In genomic region chr1:1630191-1630964, GRCh38 we compare ENCODE assay signal across 8 cellular contexts. TPM values are rescaled to one million over a fixed set of nuclear protein-coding genes. Genes with fewer than 3 reads are reported as not detected.
DNase-seq lines count a peak whose midpoint lies in the region; ATAC-seq and TF ChIP-seq lines count a peak whose summit lies in the region.

No MANE protein-coding gene starts in this region.

- WGBS in smooth muscle cell (ENCODE audit: low lambda C conversion rate): 26% methylated on average over 37 of the region's 81 CpGs

- TF ChIP-seq POLR2A in GM10847 (IDR thresholded peaks at IDR 0.05; ENCODE audit: extremely low read depth, insufficient read length): peak; percentile 30

- no peaks in the 10 kb centered on the region for H3K79me2 ChIP-seq in smooth muscle cell (ENCODE audit: low read depth)

- H3K27me3 ChIP-seq in smooth muscle cell (ENCODE audit: low read depth): no peaks in the 10 kb centered on the region

- intact Hi-C loops in Right ventricle myocardium inferior (cut with DNase I): no loop called here

- H3K4me3 ChIP-seq in smooth muscle cell: peak overlapping the region; percentile 57

- no peaks in the 10 kb centered on the region for H3K9me3 ChIP-seq in smooth muscle cell (replicated peaks; ENCODE audit: low read depth)

- H3K36me3 ChIP-seq in smooth muscle cell (ENCODE audit: low read depth): no peaks in the 10 kb centered on the region

- no peak overlapping the region for H2AFZ ChIP-seq in smooth muscle cell (ENCODE audit: low read depth)

- H3K4me1 ChIP-seq in smooth muscle cell (ENCODE audit: low read depth): peaks cover 3% of the 10 kb centered on the region

- TF ChIP-seq CTCF in smooth muscle cell (IDR thresholded peaks at IDR 0.05; ENCODE audit: borderline replicate concordance, insufficient read depth, poor library complexity, severe bottlenecking): no peak

- H3F3A ChIP-seq in smooth muscle cell (ENCODE audit: low read depth): peaks cover 3% of the 10 kb centered on the region

- DNase-seq in NCI-H82 (lab: John Stamatoyannopoulos, UW): peak; percentile 98
- DNase-seq in activated effector memory CD4-positive, alpha-beta T cell treated with anti-CD3 and anti-CD28 coated beads, Interleukin-2, amount 50 U/mL, for 16 hours: peak; percentile 97
- peak; percentile 89 for DNase-seq in Right ventricle myocardium inferior (ENCODE audit: missing footprints)
- peak; percentile 43 for DNase-seq in smooth muscle cell (lab: John Stamatoyannopoulos, UW; ENCODE audit: unreplicated experiment)
- no peak for DNase-seq in Kasumi-1 (lab: John Stamatoyannopoulos, UW)
- no peak for DNase-seq in HK-2 (ENCODE audit: unreplicated experiment)

- no peak overlapping the region for H3K9ac ChIP-seq in smooth muscle cell (ENCODE audit: low read depth)

- peak overlapping the region; percentile 95 for H3K4me2 ChIP-seq in smooth muscle cell

- ATAC-seq in HG02885 (IDR thresholded peaks at IDR 0.05; ENCODE audit: poor library complexity, unreplicated experiment) (peak; percentile 51), Right ventricle myocardium inferior (peak; percentile 36)

- peaks cover 17% of the 10 kb centered on the region for H4K20me1 ChIP-seq in smooth muscle cell (ENCODE audit: low read depth)

- H3K27ac ChIP-seq in smooth muscle cell (ENCODE audit: low read depth): peak overlapping the region; percentile 83

RNA-seq across cellular contexts. Expression of gene MMP23B, which starts 1.6 kb away (rescaled TPM):
- 36.2 TPM for total RNA-seq in Right ventricle myocardium inferior
- total RNA-seq in smooth muscle cell: 81.7 and 89.8 TPM in 2 replicates
- 197 and 218 TPM in 2 replicates for polyA plus RNA-seq in smooth muscle cell

RNA-seq across cellular contexts. Expression of gene MIB2, which starts 15.1 kb away (rescaled TPM):
- total RNA-seq in Right ventricle myocardium inferior (103 TPM), smooth muscle cell (21.9 and 42.7 TPM in 2 replicates)
- 61.2 and 71.2 TPM in 2 replicates for polyA plus RNA-seq in smooth muscle cell

RNA-seq across cellular contexts. Expression of gene CDK11B, which starts 28.4 kb away (rescaled TPM):
- total RNA-seq in Right ventricle myocardium inferior (24.0 TPM), smooth muscle cell (12.1 and 15.6 TPM in 2 replicates)
- polyA plus RNA-seq in smooth muscle cell: 13.7 and 21.1 TPM in 2 replicates

RNA-seq across cellular contexts. Expression of gene FNDC10, which starts 30.4 kb away (rescaled TPM):
- total RNA-seq in Right ventricle myocardium inferior (3.0 TPM), smooth muscle cell (3.3 and 9.1 TPM in 2 replicates)
- polyA plus RNA-seq in smooth muscle cell: 14.2 and 22.5 TPM in 2 replicates

RNA-seq across cellular contexts. Expression of gene SSU72, which starts 55.7 kb away (rescaled TPM):
- 116 TPM for total RNA-seq in Right ventricle myocardium inferior
- total RNA-seq in smooth muscle cell: 77.3 and 116 TPM in 2 replicates
- polyA plus RNA-seq in smooth muscle cell: 223 and 231 TPM in 2 replicates

Comparison
In these comparisons a context has a peak if more than half of its experiments do, and no peak if none do; other contexts are left out.
1. DNase-seq: peak in NCI-H82 (single experiment), activated effector memory CD4-positive, alpha-beta T cell treated with anti-CD3 and anti-CD28 coated beads, Interleukin-2, amount 50 U/mL, for 16 hours (single experiment), Right ventricle myocardium inferior (single experiment) and smooth muscle cell (single experiment); none in Kasumi-1 (0 of 2) and HK-2 (single experiment).